In genomic region chr17:47531228-47531820, GRCh38 we compare ENCODE assay signal across 8 cellular contexts. TPM values are rescaled to one million over a fixed set of nuclear protein-coding genes. Genes with fewer than 3 reads are reported as not detected.
DNase-seq lines count a peak whose midpoint lies in the region; ATAC-seq and TF ChIP-seq lines count a peak whose summit lies in the region.
"Not testable (repeated sequence)": the region's sequence is repeated elsewhere in the genome, so short reads cannot be mapped to it uniquely, and the experiment has no call there.

No MANE protein-coding gene starts in this region.

- H3K27ac ChIP-seq in psoas muscle (peak overlapping the region; percentile 78), aorta (ENCODE audit: low read depth in 1 of 2, low read length in 2 of 2) (peak overlapping the region in 1 of 2 donors; percentile 4)

- H3K36me3 ChIP-seq in psoas muscle (ENCODE audit: insufficient read depth in 1 of 2, low read depth in 1 of 2); aorta (ENCODE audit: control insufficient read depth in 1 of 2, insufficient read depth in 2 of 2, low read length in 1 of 2): not testable (repeated sequence)

- H3K4me3 Mint-ChIP-seq in IgD-negative memory B cell, result peak overlapping the region in 2 of 4 donors; percentile 88 to 89

- peak; percentile 33 for ATAC-seq in GM18505 (IDR thresholded peaks at IDR 0.05; ENCODE audit: unreplicated experiment)
- ATAC-seq in HG02571 (IDR thresholded peaks at IDR 0.05; ENCODE audit: unreplicated experiment), result peak; percentile 35
- ATAC-seq in psoas muscle, result peak; percentile 35 to 50 (median 42)
- peak; percentile 64 for ATAC-seq in aorta (ENCODE audit: low FRiP score)

- peak; percentile 37 for DNase-seq in activated CD4-positive, CD25-positive, alpha-beta regulatory T cell treated with anti-CD3 and anti-CD28 coated beads, Interleukin-2, amount 50 U/mL, for 72 hours
- DNase-seq in cardiac fibroblast (ENCODE audit: low read depth in 2 of 2); psoas muscle; aorta: not testable (repeated sequence)

- not testable (repeated sequence) for H3K9me3 Mint-ChIP-seq in IgD-negative memory B cell

- peak overlapping the region in 2 of 3 donors; percentile 78 to 94 for H3K27ac Mint-ChIP-seq in IgD-negative memory B cell

- H3K9me3 ChIP-seq in iPS-18c (ENCODE audit: control insufficient read depth, insufficient read depth, low read length); psoas muscle; aorta (ENCODE audit: control insufficient read depth, low read length): not testable (repeated sequence)

- H3K4me1 ChIP-seq in psoas muscle; aorta (ENCODE audit: control insufficient read depth in 1 of 2, insufficient read depth in 2 of 2, low read length in 2 of 2): not testable (repeated sequence)

- not testable (repeated sequence) for TF ChIP-seq CTCF in cardiac fibroblast (IDR thresholded peaks at IDR 0.05; ENCODE audit: low read depth, low read length); psoas muscle (IDR thresholded peaks at IDR 0.05)

- 0 to 3% methylated on average over 5 to 29 of the region's 62 CpGs; no CpG with 5 or more reads in 1 of the 3 donors for WGBS in psoas muscle, 3 donors
- WGBS in aorta, 2 donors, result 1 to 3% methylated on average over 12 to 37 of the region's 62 CpGs

- not testable (repeated sequence) for TF ChIP-seq POLR2A in GM18505 (IDR thresholded peaks at IDR 0.05; ENCODE audit: borderline replicate concordance, extremely low read depth, insufficient read depth, insufficient read length)

- H3K4me3 ChIP-seq in cardiac fibroblast (replicated peaks in 1 of 2; ENCODE audit: low read depth in 2 of 2, low read length in 2 of 2), result peak overlapping the region; percentile 61 to 67
- peak overlapping the region; percentile 57; the same call in 1 of the 2 replicates for H3K4me3 ChIP-seq in iPS-18c (ENCODE audit: insufficient read depth, low read depth, low read length)
- H3K4me3 ChIP-seq in psoas muscle, result peak overlapping the region; percentile 66
- H3K4me3 ChIP-seq in aorta (ENCODE audit: low read length in 2 of 2), result peak overlapping the region; percentile 62 to 86

- H3K27me3 ChIP-seq in psoas muscle (ENCODE audit: insufficient read depth in 3 of 3, low read length in 2 of 3); aorta (ENCODE audit: control insufficient read depth in 1 of 2, insufficient read depth in 2 of 2, low read length in 1 of 2): not testable (repeated sequence)

- not testable (repeated sequence) for H3K4me1 Mint-ChIP-seq in IgD-negative memory B cell

- H3K27me3 Mint-ChIP-seq in IgD-negative memory B cell, result not testable (repeated sequence)

- intact Hi-C loops in psoas muscle (cut with DNase I); aorta (cut with DNase I): not testable (repeated sequence)

- H3K36me3 Mint-ChIP-seq in IgD-negative memory B cell, result not testable (repeated sequence)

RNA-seq across cellular contexts. Expression of gene NPEPPS, which starts 0.4 kb away (rescaled TPM):
- polyA plus RNA-seq in IgD-negative memory B cell (45.0 TPM), psoas muscle (100 to 1,000 TPM in 1 of 3 donors, 10 to 100 TPM in 2; 50.4 to 170 (median 70.5) TPM), aorta (10 to 100 TPM; 22.5 to 68.1 TPM)
- total RNA-seq in psoas muscle (100 to 1,000 TPM; 161 to 218 (median 198) TPM), aorta (100 to 1,000 TPM in 1 of 2 donors, 10 to 100 TPM in 1; 99.4 to 143 TPM)
